ENCODE assay signal across 8 cellular contexts in the genomic region with DNA sequence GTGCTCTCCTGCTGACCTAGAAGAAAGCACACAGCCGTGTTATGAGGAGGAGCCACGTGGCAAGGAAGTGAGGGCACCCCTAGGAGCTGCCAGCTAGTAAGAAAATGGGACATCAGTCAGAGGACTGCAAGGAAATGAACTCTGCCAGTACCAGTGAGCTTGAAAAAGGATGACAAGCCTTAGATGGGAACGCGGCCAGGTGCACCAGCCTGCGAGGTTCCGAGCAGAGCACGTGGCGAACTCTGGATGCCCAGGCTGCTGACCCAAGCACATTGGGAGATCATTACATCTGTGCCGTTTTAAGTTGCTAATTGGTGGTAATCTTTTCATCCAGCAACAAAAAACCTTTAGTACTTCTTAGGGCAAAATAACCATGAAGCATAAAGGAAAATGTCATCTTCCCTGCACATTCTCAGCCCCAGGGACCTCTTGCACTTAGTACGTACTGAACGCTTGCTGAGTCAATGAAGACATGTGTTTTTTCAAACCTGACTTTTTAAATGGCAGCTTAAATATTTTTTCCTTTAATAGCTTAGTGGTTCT.
DNase-seq lines count a peak whose midpoint lies in the region; ATAC-seq, FAIRE-seq and TF ChIP-seq lines count a peak whose summit lies in the region.

No MANE protein-coding gene starts in this region.

- POLR2A ChIA-PET in PC-9 (lab: Charles Lee; ENCODE audit: unreplicated experiment): interaction anchor here (0.6 to 0.7 kb wide), 3 partner anchors 18 to 90 kb away, joined by 4 to 29 read pairs (median 8); no protein-coding TSS in a partner anchor

- H3K9ac ChIP-seq in neural cell (ENCODE audit: low read length): no peak overlapping the region

- TF ChIP-seq EP300 in neural cell (conservative IDR thresholded peaks at IDR 0.05; ENCODE audit: poor library complexity, severe bottlenecking): no peak

- BruUV-seq in PC-9 (replicated peaks; lab: Mats Ljungman, UMichigan): TSS peak; percentile 25

- no peaks in the 10 kb centered on the region for H3K27me3 ChIP-seq in BE2C
- H3K27me3 ChIP-seq in PC-9 (ENCODE audit: insufficient read depth, low read depth): no peaks in the 10 kb centered on the region
- no peaks in the 10 kb centered on the region for H3K27me3 ChIP-seq in dorsolateral prefrontal cortex
- H3K27me3 ChIP-seq in neural cell (ENCODE audit: insufficient read depth, low read depth, low read length): no peaks in the 10 kb centered on the region

- H3K9me2 ChIP-seq in PC-9 (ENCODE audit: insufficient read depth): no peaks in the 10 kb centered on the region
- H3K9me2 ChIP-seq in neural cell (ENCODE audit: insufficient read depth, low read length): no peaks in the 10 kb centered on the region

- H2AFZ ChIP-seq in PC-9 (no peak overlapping the region), neural cell (ENCODE audit: low read depth, low read length) (no peak overlapping the region)

- H4K20me1 ChIP-seq in PC-9 (ENCODE audit: insufficient read depth): no peaks in the 10 kb centered on the region
- H4K20me1 ChIP-seq in neural cell (ENCODE audit: insufficient read depth): no peaks in the 10 kb centered on the region

- no peak for FAIRE-seq in frontal cortex (lab: Jason Lieb, UNC)

- H3K27ac ChIP-seq in PC-9 (peak overlapping the region; percentile 93), dorsolateral prefrontal cortex (peak overlapping the region in 58 of 59 donors; percentile 15 to 98 (median 84)), neural cell (ENCODE audit: low read length) (peak overlapping the region; percentile 39)

- H3K9me3 ChIP-seq in BE2C (no peaks in the 10 kb centered on the region), PC-9 (ENCODE audit: insufficient read depth, low read depth) (no peaks in the 10 kb centered on the region), neural cell (ENCODE audit: low read length) (no peaks in the 10 kb centered on the region)

- TF ChIP-seq CTCF in BE2C (IDR thresholded peaks at IDR 0.05; ENCODE audit: low read depth, low read length) (no peak), PC-9 (conservative IDR thresholded peaks at IDR 0.05) (no peak), dorsolateral prefrontal cortex (IDR thresholded peaks at IDR 0.05 in 54 of 56, conservative IDR thresholded peaks at IDR 0.05 in 2 of 56; ENCODE audit: low read depth in 1 of 56, partially characterized antibody in 56 of 56) (no peak), neural cell (IDR thresholded peaks at IDR 0.05; ENCODE audit: poor library complexity, severe bottlenecking) (no peak), GM10266 (IDR thresholded peaks at IDR 0.05; ENCODE audit: control insufficient read depth, insufficient read depth, low read depth, missing control alignments) (no peak)

- H3K4me3 ChIP-seq in BE2C (ENCODE audit: low read depth, low read length) (peak overlapping the region; percentile 32), PC-9 (peak overlapping the region; percentile 37; the same call in 1 of the 2 replicates), dorsolateral prefrontal cortex (peak overlapping the region in 12 of 59 donors; percentile 1 to 33 (median 11)), neural cell (ENCODE audit: low read length) (peak overlapping the region; percentile 23)

- TF ChIP-seq RAD21 in neural cell (conservative IDR thresholded peaks at IDR 0.05): no peak

- peak; percentile 9 for ATAC-seq in GM21619 (IDR thresholded peaks at IDR 0.05; ENCODE audit: unreplicated experiment)
- ATAC-seq in GM18861 (IDR thresholded peaks at IDR 0.05; ENCODE audit: unreplicated experiment): no peak

- CTCF ChIA-PET in PC-9 (lab: Charles Lee): interaction anchor here (0.6 to 1.4 kb wide), 8 partner anchors 24 to 403 kb away, joined by 3 to 10 read pairs (median 4); no protein-coding TSS in a partner anchor

- H3K36me3 ChIP-seq in BE2C: no peaks in the 10 kb centered on the region
- peaks cover 19% of the 10 kb centered on the region for H3K36me3 ChIP-seq in PC-9 (ENCODE audit: low read depth)
- H3K36me3 ChIP-seq in neural cell (ENCODE audit: insufficient read depth, low read length): no peaks in the 10 kb centered on the region

- DNase-seq in BE2C: peak; percentile 81
- peak; percentile 68 to 78 for DNase-seq in PC-9
- DNase-seq in dorsolateral prefrontal cortex: peak in 7 of 10 donors; percentile 60 to 80 (median 73)
- no peak for DNase-seq in frontal cortex (ENCODE audit: low spot score in 2 of 2)
- no peak for DNase-seq in GM10266 (ENCODE audit: extremely low spot score)

- H3F3A ChIP-seq in PC-9 (ENCODE audit: insufficient read depth, low read depth) (peaks cover 71% of the 10 kb centered on the region), neural cell (ENCODE audit: insufficient read depth, low read length, poor library complexity, severe bottlenecking) (no peaks in the 10 kb centered on the region)

- intact Hi-C loops in PC-9 (cut with micrococcal nuclease; ENCODE audit: unreplicated experiment) (loop anchor here (1.0 to 5.0 kb wide), 2 partner anchors 24 to 45 kb away; no protein-coding TSS in a partner anchor), dorsolateral prefrontal cortex (cut with DNase I) (no loop called here)

- peaks cover 73% of the 10 kb centered on the region for H3K79me2 ChIP-seq in PC-9 (ENCODE audit: low read depth)
- no peaks in the 10 kb centered on the region for H3K79me2 ChIP-seq in neural cell (replicated peaks; ENCODE audit: insufficient read depth, low read length)

- H3K4me1 ChIP-seq in BE2C (peaks cover 31% of the 10 kb centered on the region), PC-9 (replicated peaks; ENCODE audit: insufficient read depth) (peaks cover 60% of the 10 kb centered on the region)

- peak overlapping the region; percentile 75 for H3K4me2 ChIP-seq in PC-9
- no peak overlapping the region for H3K4me2 ChIP-seq in neural cell (ENCODE audit: low read length)

TF ChIP-seq in neural cell, 6 proteins besides CTCF, POLR2A, EP300 and RAD21:
- no peak for TF ChIP-seq TAF1 (IDR thresholded peaks at IDR 0.05; ENCODE audit: low read depth)
- TF ChIP-seq, protein P1, sequence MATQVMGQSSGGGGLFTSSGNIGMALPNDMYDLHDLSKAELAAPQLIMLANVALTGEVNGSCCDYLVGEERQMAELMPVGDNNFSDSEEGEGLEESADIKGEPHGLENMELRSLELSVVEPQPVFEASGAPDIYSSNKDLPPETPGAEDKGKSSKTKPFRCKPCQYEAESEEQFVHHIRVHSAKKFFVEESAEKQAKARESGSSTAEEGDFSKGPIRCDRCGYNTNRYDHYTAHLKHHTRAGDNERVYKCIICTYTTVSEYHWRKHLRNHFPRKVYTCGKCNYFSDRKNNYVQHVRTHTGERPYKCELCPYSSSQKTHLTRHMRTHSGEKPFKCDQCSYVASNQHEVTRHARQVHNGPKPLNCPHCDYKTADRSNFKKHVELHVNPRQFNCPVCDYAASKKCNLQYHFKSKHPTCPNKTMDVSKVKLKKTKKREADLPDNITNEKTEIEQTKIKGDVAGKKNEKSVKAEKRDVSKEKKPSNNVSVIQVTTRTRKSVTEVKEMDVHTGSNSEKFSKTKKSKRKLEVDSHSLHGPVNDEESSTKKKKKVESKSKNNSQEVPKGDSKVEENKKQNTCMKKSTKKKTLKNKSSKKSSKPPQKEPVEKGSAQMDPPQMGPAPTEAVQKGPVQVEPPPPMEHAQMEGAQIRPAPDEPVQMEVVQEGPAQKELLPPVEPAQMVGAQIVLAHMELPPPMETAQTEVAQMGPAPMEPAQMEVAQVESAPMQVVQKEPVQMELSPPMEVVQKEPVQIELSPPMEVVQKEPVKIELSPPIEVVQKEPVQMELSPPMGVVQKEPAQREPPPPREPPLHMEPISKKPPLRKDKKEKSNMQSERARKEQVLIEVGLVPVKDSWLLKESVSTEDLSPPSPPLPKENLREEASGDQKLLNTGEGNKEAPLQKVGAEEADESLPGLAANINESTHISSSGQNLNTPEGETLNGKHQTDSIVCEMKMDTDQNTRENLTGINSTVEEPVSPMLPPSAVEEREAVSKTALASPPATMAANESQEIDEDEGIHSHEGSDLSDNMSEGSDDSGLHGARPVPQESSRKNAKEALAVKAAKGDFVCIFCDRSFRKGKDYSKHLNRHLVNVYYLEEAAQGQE (IDR thresholded peaks at IDR 0.05; ENCODE audit: borderline replicate concordance): no peak
- no peak for TF ChIP-seq POLR2AphosphoS5 (IDR thresholded peaks at IDR 0.05)

Comparison
In these comparisons a context has a peak if more than half of its experiments do, and no peak if none do; other contexts are left out.
1. DNase-seq: peak in BE2C (single experiment), PC-9 (2 of 2) and dorsolateral prefrontal cortex (7 of 10); none in frontal cortex (0 of 2) and GM10266 (single experiment).
2. H3K27ac ChIP-seq: peak in every context shown above with its lines; median percentile 93 in PC-9; 84 in dorsolateral prefrontal cortex; 39 in neural cell.